Comparison of ENCODE assay signal across 8 cellular contexts in the genomic region with DNA sequence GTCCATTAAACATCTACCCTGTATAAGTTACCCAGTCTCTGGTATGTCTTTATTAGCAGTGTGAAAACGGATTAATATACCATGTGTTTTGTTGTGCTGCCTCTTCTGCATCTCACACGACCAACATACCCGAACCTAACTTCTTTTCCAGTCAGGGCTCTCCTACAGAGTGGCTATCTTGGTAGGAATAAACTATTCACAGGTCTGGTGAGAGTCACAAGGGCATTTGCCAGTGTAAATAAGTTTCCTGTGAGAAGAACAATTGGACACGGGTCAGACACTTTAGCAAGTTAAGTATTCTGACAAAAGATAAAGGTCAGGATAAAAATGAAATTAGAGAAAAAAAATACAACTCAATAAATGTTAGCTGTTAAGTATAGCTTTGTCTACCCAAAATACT.
DNase-seq lines count a peak whose midpoint lies in the region; ATAC-seq and TF ChIP-seq lines count a peak whose summit lies in the region.

No MANE protein-coding gene starts in this region.

- H3K9me3 Mint-ChIP-seq in brain: peaks cover 7 to 42% (median 33%) of the 10 kb centered on the region in 5 experiments

- TF ChIP-seq CTCF in brain (conservative IDR thresholded peaks at IDR 0.05): no peak
- no peak for TF ChIP-seq CTCF in liver (IDR thresholded peaks at IDR 0.05; ENCODE audit: low read depth, low read length, missing input control)
- TF ChIP-seq CTCF in upper lobe of right lung (IDR thresholded peaks at IDR 0.05): no peak

- no peaks in the 10 kb centered on the region for H3K9me3 ChIP-seq in liver (ENCODE audit: control insufficient read depth in 4 of 4, low read length in 3 of 4)
- H3K9me3 ChIP-seq in upper lobe of right lung: no peaks in the 10 kb centered on the region

- DNase-seq in NCI-H146 (lab: John Stamatoyannopoulos, UW) (peak; percentile 25), NCI-H146 treated with DMSO at 0.1 percent for 48 hours (lab: John Stamatoyannopoulos, UW; ENCODE audit: unreplicated experiment) (no peak), upper lobe of right lung (no peak), UCSD-AML1 (lab: John Stamatoyannopoulos, UW; ENCODE audit: unreplicated experiment) (no peak), G401 (ENCODE audit: low spot score) (no peak)

- no peaks in the 10 kb centered on the region for H3K27me3 Mint-ChIP-seq in brain

- H3K4me3 Mint-ChIP-seq in brain: no peak overlapping the region

- H3K36me3 ChIP-seq in liver (ENCODE audit: control insufficient read depth in 4 of 4, insufficient read depth in 3 of 4, low read depth in 1 of 4, low read length in 3 of 4) (no peaks in the 10 kb centered on the region), upper lobe of right lung (no peaks in the 10 kb centered on the region)

- 78% methylated on average over 4 of the region's 4 CpGs for WGBS in liver

- H3K27me3 ChIP-seq in liver (ENCODE audit: control insufficient read depth in 4 of 4, insufficient read depth in 4 of 4, low read length in 3 of 4): no peaks in the 10 kb centered on the region
- no peaks in the 10 kb centered on the region for H3K27me3 ChIP-seq in upper lobe of right lung

- peaks cover 0 to 5% (median 0%) of the 10 kb centered on the region in 4 donors for H3K4me1 ChIP-seq in liver (ENCODE audit: control insufficient read depth in 4 of 4, insufficient read depth in 4 of 4, low read length in 3 of 4)
- H3K4me1 ChIP-seq in upper lobe of right lung: peaks cover 9% of the 10 kb centered on the region

- peaks cover 11% of the 10 kb centered on the region for H3K36me3 Mint-ChIP-seq in brain

- intact Hi-C loops in upper lobe of right lung (cut with DNase I): no loop called here

- TF ChIP-seq RAD21 in liver (IDR thresholded peaks at IDR 0.05): no peak

- H3K4me3 ChIP-seq in liver (ENCODE audit: low read depth in 1 of 3, low read length in 3 of 3) (no peak overlapping the region), upper lobe of right lung (no peak overlapping the region)

- in situ Hi-C loops in G401 (cut with HindIII; ENCODE audit: low sequenced_read_pairs): no loop called here

- H3K4me1 Mint-ChIP-seq in brain: peaks cover 28% of the 10 kb centered on the region

- peak overlapping the region; percentile 29 to 36 for H3K27ac ChIP-seq in liver (ENCODE audit: low read depth in 1 of 2, low read length in 2 of 2)
- H3K27ac ChIP-seq in upper lobe of right lung: peak overlapping the region; percentile 52

- H3K9ac ChIP-seq in liver (ENCODE audit: low read depth in 1 of 2, low read length in 2 of 2): peak overlapping the region in 1 of 2 donors; percentile 48

- ATAC-seq in upper lobe of right lung (peak; percentile 15), HG02938 (IDR thresholded peaks at IDR 0.05; ENCODE audit: unreplicated experiment) (no peak)

- H3K27ac Mint-ChIP-seq in brain: peak overlapping the region; percentile 63 to 92 (median 86)

TF ChIP-seq in liver, 16 proteins besides CTCF, POLR2A, EP300 and RAD21:
- TF ChIP-seq YY1 (IDR thresholded peaks at IDR 0.05) (no peak), SP1 (IDR thresholded peaks at IDR 0.05) (no peak), HNF4G (IDR thresholded peaks at IDR 0.05) (no peak), FOXA1 (IDR thresholded peaks at IDR 0.05) (no peak), NR2F2 (IDR thresholded peaks at IDR 0.05) (no peak), RXRA (IDR thresholded peaks at IDR 0.05) (no peak), FOXA2 (IDR thresholded peaks at IDR 0.05) (no peak), GABPA (IDR thresholded peaks at IDR 0.05 in 1 of 2, conservative IDR thresholded peaks at IDR 0.05 in 1 of 2) (no peak), TAF1 (conservative IDR thresholded peaks at IDR 0.05) (no peak), JUND (IDR thresholded peaks at IDR 0.05) (no peak), HNF4A (conservative IDR thresholded peaks at IDR 0.05) (no peak), EGR1 (IDR thresholded peaks at IDR 0.05; ENCODE audit: low read depth in 2 of 2) (no peak)
- TF ChIP-seq, protein P1, sequence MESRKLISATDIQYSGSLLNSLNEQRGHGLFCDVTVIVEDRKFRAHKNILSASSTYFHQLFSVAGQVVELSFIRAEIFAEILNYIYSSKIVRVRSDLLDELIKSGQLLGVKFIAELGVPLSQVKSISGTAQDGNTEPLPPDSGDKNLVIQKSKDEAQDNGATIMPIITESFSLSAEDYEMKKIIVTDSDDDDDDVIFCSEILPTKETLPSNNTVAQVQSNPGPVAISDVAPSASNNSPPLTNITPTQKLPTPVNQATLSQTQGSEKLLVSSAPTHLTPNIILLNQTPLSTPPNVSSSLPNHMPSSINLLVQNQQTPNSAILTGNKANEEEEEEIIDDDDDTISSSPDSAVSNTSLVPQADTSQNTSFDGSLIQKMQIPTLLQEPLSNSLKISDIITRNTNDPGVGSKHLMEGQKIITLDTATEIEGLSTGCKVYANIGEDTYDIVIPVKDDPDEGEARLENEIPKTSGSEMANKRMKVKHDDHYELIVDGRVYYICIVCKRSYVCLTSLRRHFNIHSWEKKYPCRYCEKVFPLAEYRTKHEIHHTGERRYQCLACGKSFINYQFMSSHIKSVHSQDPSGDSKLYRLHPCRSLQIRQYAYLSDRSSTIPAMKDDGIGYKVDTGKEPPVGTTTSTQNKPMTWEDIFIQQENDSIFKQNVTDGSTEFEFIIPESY (IDR thresholded peaks at IDR 0.05): no peak
- TF ChIP-seq, protein P2, sequence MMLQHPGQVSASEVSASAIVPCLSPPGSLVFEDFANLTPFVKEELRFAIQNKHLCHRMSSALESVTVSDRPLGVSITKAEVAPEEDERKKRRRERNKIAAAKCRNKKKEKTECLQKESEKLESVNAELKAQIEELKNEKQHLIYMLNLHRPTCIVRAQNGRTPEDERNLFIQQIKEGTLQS (IDR thresholded peaks at IDR 0.05): no peak
- TF ChIP-seq, protein P3, sequence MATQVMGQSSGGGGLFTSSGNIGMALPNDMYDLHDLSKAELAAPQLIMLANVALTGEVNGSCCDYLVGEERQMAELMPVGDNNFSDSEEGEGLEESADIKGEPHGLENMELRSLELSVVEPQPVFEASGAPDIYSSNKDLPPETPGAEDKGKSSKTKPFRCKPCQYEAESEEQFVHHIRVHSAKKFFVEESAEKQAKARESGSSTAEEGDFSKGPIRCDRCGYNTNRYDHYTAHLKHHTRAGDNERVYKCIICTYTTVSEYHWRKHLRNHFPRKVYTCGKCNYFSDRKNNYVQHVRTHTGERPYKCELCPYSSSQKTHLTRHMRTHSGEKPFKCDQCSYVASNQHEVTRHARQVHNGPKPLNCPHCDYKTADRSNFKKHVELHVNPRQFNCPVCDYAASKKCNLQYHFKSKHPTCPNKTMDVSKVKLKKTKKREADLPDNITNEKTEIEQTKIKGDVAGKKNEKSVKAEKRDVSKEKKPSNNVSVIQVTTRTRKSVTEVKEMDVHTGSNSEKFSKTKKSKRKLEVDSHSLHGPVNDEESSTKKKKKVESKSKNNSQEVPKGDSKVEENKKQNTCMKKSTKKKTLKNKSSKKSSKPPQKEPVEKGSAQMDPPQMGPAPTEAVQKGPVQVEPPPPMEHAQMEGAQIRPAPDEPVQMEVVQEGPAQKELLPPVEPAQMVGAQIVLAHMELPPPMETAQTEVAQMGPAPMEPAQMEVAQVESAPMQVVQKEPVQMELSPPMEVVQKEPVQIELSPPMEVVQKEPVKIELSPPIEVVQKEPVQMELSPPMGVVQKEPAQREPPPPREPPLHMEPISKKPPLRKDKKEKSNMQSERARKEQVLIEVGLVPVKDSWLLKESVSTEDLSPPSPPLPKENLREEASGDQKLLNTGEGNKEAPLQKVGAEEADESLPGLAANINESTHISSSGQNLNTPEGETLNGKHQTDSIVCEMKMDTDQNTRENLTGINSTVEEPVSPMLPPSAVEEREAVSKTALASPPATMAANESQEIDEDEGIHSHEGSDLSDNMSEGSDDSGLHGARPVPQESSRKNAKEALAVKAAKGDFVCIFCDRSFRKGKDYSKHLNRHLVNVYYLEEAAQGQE (IDR thresholded peaks at IDR 0.05): no peak
- TF ChIP-seq, protein P4, sequence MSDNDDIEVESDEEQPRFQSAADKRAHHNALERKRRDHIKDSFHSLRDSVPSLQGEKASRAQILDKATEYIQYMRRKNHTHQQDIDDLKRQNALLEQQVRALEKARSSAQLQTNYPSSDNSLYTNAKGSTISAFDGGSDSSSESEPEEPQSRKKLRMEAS (IDR thresholded peaks at IDR 0.05): no peak
